Comparison of ENCODE assay signal across 12 cellular contexts in genomic region chr3:106013971-106014370, GRCh38.
DNase-seq lines count a peak whose midpoint lies in the region; ATAC-seq and TF ChIP-seq lines count a peak whose summit lies in the region.
"Had no signal": no experiment of that assay in that cellular context is flagged by ENCODE, and none has a peak within 500 bp of the region (broad histone marks: within the 10 kb centered on the region; RNA-seq: fewer than 3 reads in every experiment).

No MANE protein-coding gene starts in this region.

- CTCF ChIA-PET in Panc1 (lab: Charles Lee): no interaction called here

- H3K9me3 ChIP-seq in heart left ventricle (no peaks in the 10 kb centered on the region), Panc1 (ENCODE audit: control insufficient read depth, insufficient read depth, low read depth, low read length) (no peaks in the 10 kb centered on the region), thoracic aorta (no peaks in the 10 kb centered on the region)
- H3K9me3 ChIP-seq: ascending aorta had no signal

- H3K4me3 ChIP-seq in heart left ventricle (no peak overlapping the region), Panc1 (ENCODE audit: low read depth in 2 of 2, low read length in 2 of 2) (no peak overlapping the region), fibroblast of the aortic adventitia (ENCODE audit: low read depth, low read length) (no peak overlapping the region), thoracic aorta (no peak overlapping the region)
- H3K4me3 ChIP-seq: ascending aorta had no signal

- H3K36me3 ChIP-seq in heart left ventricle: no peaks in the 10 kb centered on the region
- no peaks in the 10 kb centered on the region for H3K36me3 ChIP-seq in Panc1 (ENCODE audit: control insufficient read depth, insufficient read depth, low read length)
- no peaks in the 10 kb centered on the region for H3K36me3 ChIP-seq in thoracic aorta
- H3K36me3 ChIP-seq: ascending aorta, WERI-Rb-1 had no signal

- 65 to 71% (median 70%) methylated on average over 2 of the region's 2 CpGs for WGBS in heart left ventricle, 4 donors

- intact Hi-C loops in heart left ventricle (cut with DNase I): no loop called here
- intact Hi-C loops in left ventricle myocardium superior (cut with micrococcal nuclease): no loop called here
- intact Hi-C loops in Panc1 (cut with micrococcal nuclease; ENCODE audit: unreplicated experiment): no loop called here

- no peak for TF ChIP-seq POLR2A in heart left ventricle (IDR thresholded peaks at IDR 0.05)

- DNase-seq in heart left ventricle: no peak
- DNase-seq in left ventricle myocardium superior: no peak
- DNase-seq in Panc1 (ENCODE audit: low read depth, low spot score): peak; percentile 50
- DNase-seq in fibroblast of the aortic adventitia (ENCODE audit: low read depth): peak; percentile 81
- no peak for DNase-seq in thoracic aorta (ENCODE audit: low spot score)
- DNase-seq in NCI-H2081 (lab: John Stamatoyannopoulos, UW): no peak
- no peak for DNase-seq in cerebellum (ENCODE audit: low spot score)
- no peak for DNase-seq in NCI-H187 treated with DMSO at 0.1 percent for 48 hours (lab: John Stamatoyannopoulos, UW)
- DNase-seq: Calu3, glutamatergic neuron, WERI-Rb-1 had no signal

- in situ Hi-C loops in Panc1 (cut with HindIII; ENCODE audit: low pct_unique_long_range_greater_than_20kb, low sequenced_read_pairs): no loop called here

- H3K4me1 ChIP-seq in heart left ventricle (peaks cover 0 to 16% (median 0%) of the 10 kb centered on the region in 12 donors), Panc1 (ENCODE audit: control insufficient read depth, insufficient read depth, low read length) (no peaks in the 10 kb centered on the region), thoracic aorta (ENCODE audit: control insufficient read depth in 1 of 2, low read depth in 2 of 2) (no peaks in the 10 kb centered on the region)
- H3K4me1 ChIP-seq: ascending aorta had no signal

- no peak for TF ChIP-seq CTCF in heart left ventricle (IDR thresholded peaks at IDR 0.05)
- TF ChIP-seq CTCF in Panc1 (IDR thresholded peaks at IDR 0.05): no peak
- TF ChIP-seq CTCF in fibroblast of the aortic adventitia (IDR thresholded peaks at IDR 0.05; ENCODE audit: insufficient read depth, low read length): no peak
- TF ChIP-seq CTCF in thoracic aorta (IDR thresholded peaks at IDR 0.05): no peak

- POLR2A ChIA-PET in Panc1 (lab: Charles Lee): no interaction called here

- no peaks in the 10 kb centered on the region for H3K27me3 ChIP-seq in heart left ventricle
- H3K27me3 ChIP-seq in Panc1 (ENCODE audit: control insufficient read depth, insufficient read depth, low read length): no peaks in the 10 kb centered on the region
- no peaks in the 10 kb centered on the region for H3K27me3 ChIP-seq in thoracic aorta (replicated peaks; ENCODE audit: insufficient read depth)
- H3K27me3 ChIP-seq: ascending aorta had no signal

- BruUV-seq in Panc1 (replicated peaks; lab: Mats Ljungman, UMichigan): no TSS peak

- ATAC-seq in heart left ventricle (peak in 3 of 4 donors; percentile 30 to 90 (median 74)), left ventricle myocardium superior (no peak), Panc1 (no peak), thoracic aorta (ENCODE audit: insufficient number of reproducible peaks, low FRiP score, low read depth) (peak; percentile 39)

- H3K27ac ChIP-seq in heart left ventricle: peak overlapping the region in 1 of 12 donors; percentile 62
- no peak overlapping the region for H3K27ac ChIP-seq in Panc1 (ENCODE audit: low read length)
- H3K27ac ChIP-seq in thoracic aorta: no peak overlapping the region
- H3K27ac ChIP-seq: ascending aorta, WERI-Rb-1 had no signal

Comparison
In these comparisons a context has a peak if more than half of its experiments do, and no peak if none do; other contexts are left out.
1. ATAC-seq: peak in heart left ventricle (3 of 4) and thoracic aorta (single experiment); none in left ventricle myocardium superior (single experiment) and Panc1 (single experiment).
2. DNase-seq: peak in Panc1 (single experiment) and fibroblast of the aortic adventitia (single experiment); none in heart left ventricle (0 of 5), left ventricle myocardium superior (single experiment), thoracic aorta (single experiment), NCI-H2081 (0 of 2), cerebellum (single experiment) and NCI-H187 treated with DMSO at 0.1 percent for 48 hours (single experiment).